6 cellular contexts compared by ENCODE assay signal in the genomic region with DNA sequence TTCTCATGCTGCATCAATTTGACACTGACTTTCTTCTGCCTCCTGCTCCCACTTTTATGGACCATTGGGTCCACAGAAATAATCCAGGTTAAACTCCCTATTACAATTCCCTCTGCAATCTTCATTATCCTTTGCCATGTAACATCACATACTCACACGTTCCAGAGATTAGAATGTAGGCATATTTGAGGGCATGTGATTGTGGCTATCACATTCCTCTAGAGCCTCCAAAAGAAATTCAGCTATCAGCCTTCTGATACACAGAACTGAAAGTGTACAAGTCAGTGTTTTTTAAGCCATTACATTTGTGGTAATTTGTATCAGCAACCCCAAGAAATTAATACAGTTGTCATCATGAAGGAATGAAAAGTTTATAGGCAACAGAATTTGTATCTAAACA.
"Had no signal": no experiment of that assay in that cellular context is flagged by ENCODE, and none has a peak within 500 bp of the region (broad histone marks: within the 10 kb centered on the region; RNA-seq: fewer than 3 reads in every experiment).

No MANE protein-coding gene starts in this region.

- H3K27ac ChIP-seq: HL-60 had no signal

- DNase-seq: H9, HCEC 1CT had no signal

- H2AFZ ChIP-seq: GM23338 had no signal

- H3K4me2 ChIP-seq: GM23338 had no signal

- ATAC-seq: GM23338, HepG2, K562 had no signal

- H3K4me3 ChIP-seq: GM23338, K562 had no signal
